In the genomic region with DNA sequence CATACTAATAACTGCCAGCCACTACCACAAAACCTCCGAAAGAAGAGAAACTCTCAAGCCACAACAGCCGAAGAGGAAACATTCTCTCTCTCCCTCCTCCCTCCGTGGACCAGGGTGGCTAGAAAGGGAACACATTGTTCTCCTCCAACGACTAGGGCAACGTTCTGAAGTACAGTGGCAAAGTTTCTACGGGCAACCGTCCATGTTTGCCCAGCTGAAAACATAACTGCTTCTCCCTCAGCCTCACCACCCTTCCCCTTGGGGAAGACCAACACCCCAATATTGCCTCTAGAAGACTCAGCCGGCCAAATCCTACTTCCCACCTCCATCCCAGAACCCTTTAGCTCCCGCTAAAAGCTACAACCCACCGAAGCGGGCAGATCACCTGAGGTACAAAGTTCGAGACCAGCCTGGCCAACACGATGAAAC, we compare ENCODE assay signal across 9 cellular contexts. TPM values are rescaled to one million over a fixed set of nuclear protein-coding genes. Genes with fewer than 3 reads are reported as not detected.
DNase-seq lines count a peak whose midpoint lies in the region; ATAC-seq, FAIRE-seq and TF ChIP-seq lines count a peak whose summit lies in the region.
"Had no signal": no experiment of that assay in that cellular context is flagged by ENCODE, and none has a peak within 500 bp of the region (broad histone marks: within the 10 kb centered on the region; RNA-seq: fewer than 3 reads in every experiment).

No MANE protein-coding gene starts in this region.

- H3K27ac ChIP-seq in HepG2 (ENCODE audit: extremely low read length, insufficient read depth, low read length): peak overlapping the region; percentile 94
- H3K27ac ChIP-seq in thoracic aorta: peak overlapping the region; percentile 95 to 98

- no peaks in the 10 kb centered on the region for H3K27me3 Mint-ChIP-seq in Caco-2 (ENCODE audit: insufficient read depth, unreplicated experiment)

- H3K4me2 ChIP-seq in HepG2 (ENCODE audit: low read depth, low read length): peak overlapping the region; percentile 89

- TF ChIP-seq EP300 in HepG2 (IDR thresholded peaks at IDR 0.05; ENCODE audit: low read depth in 2 of 2, low read length in 2 of 2): no peak
- TF ChIP-seq EP300 in HepG2 (CRISPR knock-in tag; IDR thresholded peaks at IDR 0.05; ENCODE audit: borderline replicate concordance): no peak

- H4K20me1 ChIP-seq in HepG2 (ENCODE audit: insufficient read depth, low read length): peaks cover 54% of the 10 kb centered on the region

- TF ChIP-seq CTCF in Caco-2 (IDR thresholded peaks at IDR 0.05; ENCODE audit: insufficient read depth in 1 of 2, low read depth in 1 of 2, low read length in 1 of 2, severe bottlenecking in 1 of 2, unreplicated experiment in 1 of 2) (no peak), astrocyte of the spinal cord (IDR thresholded peaks at IDR 0.05; ENCODE audit: low read depth, low read length) (no peak), HepG2 (CRISPR knock-in tag; IDR thresholded peaks at IDR 0.05) (no peak), thoracic aorta (IDR thresholded peaks at IDR 0.05) (no peak)

- peaks cover 22% of the 10 kb centered on the region for H3K36me3 ChIP-seq in Caco-2 (ENCODE audit: control insufficient read depth, insufficient read depth, low read length)
- H3K36me3 ChIP-seq in HepG2 (replicated peaks in 1 of 2; ENCODE audit: control insufficient read depth in 1 of 2, insufficient read depth in 2 of 2, low read length in 2 of 2): peaks cover 24 to 40% of the 10 kb centered on the region in 2 experiments
- H3K36me3 ChIP-seq in thoracic aorta: peaks cover 40% of the 10 kb centered on the region

- BruUV-seq in Caco-2 (replicated peaks; lab: Mats Ljungman, UMichigan) (no TSS peak), HepG2 (replicated peaks; lab: Mats Ljungman, UMichigan) (no TSS peak)

- POLR2A ChIA-PET in Caco-2 (lab: Charles Lee): no interaction called here
- POLR2A ChIA-PET in HepG2 (lab: Yijun Ruan, JAX): interaction anchor here (1.0 to 4.5 kb wide), 7 partner anchors 9 to 246 kb away, joined by 3 to 45 read pairs (median 21); no protein-coding TSS in a partner anchor

- H3K9me3 Mint-ChIP-seq in Caco-2 (ENCODE audit: unreplicated experiment): no peaks in the 10 kb centered on the region

- H3K9me3 ChIP-seq in Caco-2 (no peaks in the 10 kb centered on the region), HepG2 (ENCODE audit: low read length) (no peaks in the 10 kb centered on the region), thoracic aorta (no peaks in the 10 kb centered on the region)

- H3K4me3 Mint-ChIP-seq in Caco-2 (ENCODE audit: unreplicated experiment): peak overlapping the region; percentile 99

- peak overlapping the region; percentile 97 for H3K27ac Mint-ChIP-seq in Caco-2 (ENCODE audit: unreplicated experiment)

- ATAC-seq in HepG2 (no peak), thoracic aorta (ENCODE audit: insufficient number of reproducible peaks, low FRiP score, low read depth) (no peak), HG03045 (IDR thresholded peaks at IDR 0.05; ENCODE audit: unreplicated experiment) (no peak), GM18870 (IDR thresholded peaks at IDR 0.05; ENCODE audit: unreplicated experiment) (no peak)

- H3K9ac ChIP-seq in HepG2 (ENCODE audit: insufficient read depth, low read depth, low read length): peak overlapping the region; percentile 97

- peaks cover 14% of the 10 kb centered on the region for H3K4me1 Mint-ChIP-seq in Caco-2 (ENCODE audit: low read depth, unreplicated experiment)

- H3K4me3 ChIP-seq in Caco-2 (ENCODE audit: low read depth, low read length) (peak overlapping the region; percentile 95), astrocyte of the spinal cord (ENCODE audit: low read depth, low read length) (peak overlapping the region; percentile 81), HepG2 (replicated peaks in 1 of 3; ENCODE audit: insufficient read depth in 1 of 3, low read depth in 2 of 3, low read length in 3 of 3) (peak overlapping the region; percentile 94 to 98 (median 97)), thoracic aorta (peak overlapping the region; percentile 98)

- no peak for TF ChIP-seq RAD21 in HepG2 (CRISPR knock-in tag; IDR thresholded peaks at IDR 0.05)

- in situ Hi-C loops in astrocyte of the spinal cord (cut with HindIII; ENCODE audit: low sequenced_read_pairs): no loop called here
- in situ Hi-C loops in HepG2 (cut with HindIII; ENCODE audit: extremely low pct_ligation_motif_present, low pct_unique_long_range_greater_than_20kb): loop anchor here (5.0 kb wide), 1 partner anchor 87 kb away; no protein-coding TSS in a partner anchor

- no peaks in the 10 kb centered on the region for H3K27me3 ChIP-seq in Caco-2 (replicated peaks; ENCODE audit: control insufficient read depth, insufficient read depth, low read length)
- H3K27me3 ChIP-seq in HepG2 (ENCODE audit: control insufficient read depth in 1 of 2, insufficient read depth in 2 of 2, low read length in 2 of 2): no peaks in the 10 kb centered on the region; a peak in 1 of 5 replicates
- no peaks in the 10 kb centered on the region for H3K27me3 ChIP-seq in thoracic aorta (replicated peaks; ENCODE audit: insufficient read depth)

- CTCF ChIA-PET in Caco-2 (lab: Charles Lee) (no interaction called here), HepG2 (lab: Yijun Ruan, JAX; ENCODE audit: low intra/inter-chr PET ratio, low total read pairs) (no interaction called here)

- DNase-seq in Caco-2 (no peak), M059J (ENCODE audit: low read depth) (peak; percentile 37), astrocyte of the spinal cord (ENCODE audit: low read depth, low spot score) (no peak), HepG2 (ENCODE audit: low spot score) (peak; percentile 38), thoracic aorta (ENCODE audit: low spot score) (no peak), SHP77 (lab: John Stamatoyannopoulos, UW) (no peak)

- no peak; a peak in 1 of 4 replicates for TF ChIP-seq POLR2A in HepG2 (IDR thresholded peaks at IDR 0.05; ENCODE audit: insufficient read depth in 1 of 2, low read depth in 2 of 2, low read length in 2 of 2)

- WGBS in HepG2 (ENCODE audit: low lambda C conversion rate): 1% methylated on average over 13 of the region's 13 CpGs

- intact Hi-C loops in Caco-2 (cut with micrococcal nuclease; ENCODE audit: unreplicated experiment): loop anchor here (2.0 to 5.0 kb wide), 2 partner anchors 81 to 287 kb away; no protein-coding TSS in a partner anchor
- intact Hi-C loops in HepG2 (cut with micrococcal nuclease; ENCODE audit: unreplicated experiment): no loop called here

- peaks cover 73% of the 10 kb centered on the region for H3K36me3 Mint-ChIP-seq in Caco-2 (ENCODE audit: insufficient read depth, unreplicated experiment)

- H2AFZ ChIP-seq in HepG2 (ENCODE audit: low read length): no peak overlapping the region

- H3K79me2 ChIP-seq in HepG2 (ENCODE audit: insufficient read depth, low read length): peaks cover 59% of the 10 kb centered on the region

- peak; percentile 32 for FAIRE-seq in HepG2 (lab: Jason Lieb, UNC)

- H3K4me1 ChIP-seq in Caco-2 (peaks cover 22% of the 10 kb centered on the region), HepG2 (ENCODE audit: insufficient read depth, low read length) (peaks cover 63% of the 10 kb centered on the region), thoracic aorta (ENCODE audit: control insufficient read depth in 1 of 2, low read depth in 2 of 2) (peaks cover 22 to 41% of the 10 kb centered on the region in 2 donors)

RNA-seq across cellular contexts. Expression of a gene that starts 2.0 kb away (rescaled TPM):
- total RNA-seq in Caco-2 (2022) (394 TPM in 2 replicates), HepG2 (2016; rRNA removed; fragmentation: Illumina TruSeq; extraction: Trizol) (827 and 909 TPM in 2 replicates), thoracic aorta (100 to 1,000 TPM; 705 to 998 TPM)
- 336 and 390 TPM in 2 replicates for total RNA-seq in M059J (2014; rRNA removed; shearing (Covaris generic))
- total RNA-seq in HepG2 (2016; cell fraction: cytosol; rRNA removed; fragmentation: Illumina TruSeq; extraction: Trizol; ENCODE audit: low read depth): 302 and 314 TPM in 2 replicates
- total RNA-seq in HepG2 (2016; cell fraction: insoluble cytoplasmic fraction; rRNA removed; fragmentation: Illumina TruSeq; extraction: Trizol): 827 and 907 TPM in 2 replicates
- 525 and 530 TPM in 2 replicates for total RNA-seq in HepG2 (2016; cell fraction: membrane; rRNA removed; fragmentation: Illumina TruSeq; extraction: Trizol)
- 383 and 412 TPM in 2 replicates for total RNA-seq in HepG2 (2016; cell fraction: nucleus; rRNA removed; fragmentation: Illumina TruSeq; extraction: Trizol)
- polyA plus RNA-seq in HepG2 (2011; rRNA removed): 423 and 501 TPM in 2 replicates
- polyA plus RNA-seq in HepG2 (2011; cell fraction: cytosol; rRNA removed): 374 and 406 TPM in 2 replicates
- 417 and 464 TPM in 2 replicates for polyA plus RNA-seq in HepG2 (2011; cell fraction: nucleus; rRNA removed)
- 601 and 740 TPM in 2 replicates for polyA plus RNA-seq in HepG2 (2012)
- polyA plus RNA-seq in HepG2 (2016; cell fraction: cytosol; fragmentation: Illumina TruSeq; extraction: Trizol; ENCODE audit: low read depth): 207 and 236 TPM in 2 replicates
- 748 and 770 TPM in 2 replicates for polyA plus RNA-seq in HepG2 (2016; cell fraction: insoluble cytoplasmic fraction; fragmentation: Illumina TruSeq; extraction: Trizol; ENCODE audit: low read depth)
- 234 and 236 TPM in 2 replicates for polyA plus RNA-seq in HepG2 (2016; cell fraction: membrane; fragmentation: Illumina TruSeq; extraction: Trizol; ENCODE audit: low read depth)
- polyA plus RNA-seq in HepG2 (2016; cell fraction: nucleus; fragmentation: Illumina TruSeq; extraction: Trizol; ENCODE audit: insufficient read depth, low read depth): 513 and 558 TPM in 2 replicates
- polyA minus RNA-seq in HepG2 (2011; rRNA and poly(A)+ RNA removed; ENCODE audit: low replicate concordance): 21.3 and 447 TPM in 2 replicates
- 472 and 515 TPM in 2 replicates for polyA minus RNA-seq in HepG2 (2011; cell fraction: cytosol; rRNA and poly(A)+ RNA removed)
- polyA minus RNA-seq in HepG2 (2011; cell fraction: nucleus; rRNA and poly(A)+ RNA removed): 168 and 231 TPM in 2 replicates

RNA-seq across cellular contexts. Expression of a gene that starts 10.8 kb away (rescaled TPM):
- total RNA-seq in Caco-2 (2022) (not detected in 2 replicates), HepG2 (2016; rRNA removed; fragmentation: Illumina TruSeq; extraction: Trizol) (not detected in 2 replicates), thoracic aorta (not detected)
- not detected in 2 replicates for total RNA-seq in M059J (2014; rRNA removed; shearing (Covaris generic))
- not detected in 2 replicates for total RNA-seq in HepG2 (2016; cell fraction: cytosol; rRNA removed; fragmentation: Illumina TruSeq; extraction: Trizol; ENCODE audit: low read depth)
- not detected in 2 replicates for total RNA-seq in HepG2 (2016; cell fraction: insoluble cytoplasmic fraction; rRNA removed; fragmentation: Illumina TruSeq; extraction: Trizol)
- total RNA-seq in HepG2 (2016; cell fraction: membrane; rRNA removed; fragmentation: Illumina TruSeq; extraction: Trizol): not detected in 2 replicates
- not detected in 2 replicates for total RNA-seq in HepG2 (2016; cell fraction: nucleus; rRNA removed; fragmentation: Illumina TruSeq; extraction: Trizol)
- polyA plus RNA-seq in HepG2 (2011; rRNA removed): not detected in 2 replicates
- polyA plus RNA-seq in HepG2 (2011; cell fraction: cytosol; rRNA removed): not detected in 2 replicates
- polyA plus RNA-seq in HepG2 (2011; cell fraction: nucleus; rRNA removed): not detected in 2 replicates
- not detected in 2 replicates for polyA plus RNA-seq in HepG2 (2012)
- polyA plus RNA-seq in HepG2 (2016; cell fraction: cytosol; fragmentation: Illumina TruSeq; extraction: Trizol; ENCODE audit: low read depth): not detected in 2 replicates
- polyA plus RNA-seq in HepG2 (2016; cell fraction: insoluble cytoplasmic fraction; fragmentation: Illumina TruSeq; extraction: Trizol; ENCODE audit: low read depth): not detected in 2 replicates
- polyA plus RNA-seq in HepG2 (2016; cell fraction: membrane; fragmentation: Illumina TruSeq; extraction: Trizol; ENCODE audit: low read depth): not detected in 2 replicates
- polyA plus RNA-seq in HepG2 (2016; cell fraction: nucleus; fragmentation: Illumina TruSeq; extraction: Trizol; ENCODE audit: insufficient read depth, low read depth): not detected in 2 replicates
- not detected in 2 replicates for polyA minus RNA-seq in HepG2 (2011; rRNA and poly(A)+ RNA removed; ENCODE audit: low replicate concordance)
- not detected in 2 replicates for polyA minus RNA-seq in HepG2 (2011; cell fraction: cytosol; rRNA and poly(A)+ RNA removed)
- polyA minus RNA-seq in HepG2 (2011; cell fraction: nucleus; rRNA and poly(A)+ RNA removed): not detected in 2 replicates
- total RNA-seq: T-helper 1 cell treated with Interleukin-12 subunit alpha and Interleukin-12 subunit beta and Interleukin-4 antibody, amounts not matched to agents 30 ng/mL and 1 ng/mL, for 36 hours had no signal

Comparison
In these comparisons a context has a peak if more than half of its experiments do, and no peak if none do; other contexts are left out.
1. DNase-seq: peak in M059J (single experiment) and HepG2 (single experiment); none in Caco-2 (0 of 2), astrocyte of the spinal cord (single experiment), thoracic aorta (single experiment) and SHP77 (0 of 2).
2. Peak in every context shown above with its lines, with median percentiles within 50 percentile points of each other: H3K4me3 ChIP-seq.